12 cellular contexts compared by ENCODE assay signal in the genomic region with DNA sequence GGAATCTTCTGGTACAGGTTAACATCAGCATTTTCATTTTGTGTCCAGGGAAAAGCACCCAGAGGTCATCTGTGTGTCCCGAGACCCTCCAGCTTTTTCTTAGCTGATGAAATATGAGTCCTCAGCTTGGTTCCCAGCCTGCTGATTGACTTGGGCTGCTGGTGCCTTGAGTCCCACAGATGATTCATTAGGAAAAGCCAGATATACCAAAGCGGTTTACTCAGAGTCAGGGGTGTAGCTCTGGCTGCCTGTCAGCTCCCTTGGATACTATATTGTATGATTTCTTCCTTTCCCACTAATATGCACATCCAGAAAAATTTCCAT. TPM values are rescaled to one million over a fixed set of nuclear protein-coding genes. Genes with fewer than 3 reads are reported as not detected.
A peak's percentile ranks its signal among the peaks of the same experiment; 100 is the strongest.
DNase-seq lines count a peak whose midpoint lies in the region; ATAC-seq, FAIRE-seq and TF ChIP-seq lines count a peak whose summit lies in the region.
"Had no signal": no experiment of that assay in that cellular context is flagged by ENCODE, and none has a peak within 500 bp of the region (broad histone marks: within the 10 kb centered on the region; RNA-seq: fewer than 3 reads in every experiment).

No MANE protein-coding gene starts in this region.

- no peaks in the 10 kb centered on the region for H3K4me1 ChIP-seq in urinary bladder (ENCODE audit: insufficient read depth)
- H3K4me1 ChIP-seq in GM23338 (ENCODE audit: insufficient read depth): no peaks in the 10 kb centered on the region

- H3K4me2 ChIP-seq in GM23338: no peak overlapping the region

- H3K27me3 Mint-ChIP-seq in chondrocyte (ENCODE audit: low read depth) (no peaks in the 10 kb centered on the region), GM23338 (ENCODE audit: insufficient read depth, low read depth, poor library complexity) (no peaks in the 10 kb centered on the region)
- H3K27me3 Mint-ChIP-seq: stimulated activated memory B cell treated with anti-CD40 and anti-IgM and Interleukin-4, amounts not matched to agents 10 μg/mL and 1 μg/mL and 100 μg/mL, for 72 hours had no signal

- H3K4me3 ChIP-seq in kidney epithelial cell (ENCODE audit: low read depth, low read length): no peak overlapping the region
- H3K4me3 ChIP-seq in urinary bladder (ENCODE audit: low read depth, low read length): no peak overlapping the region
- no peak overlapping the region for H3K4me3 ChIP-seq in GM23338

- no peak for TF ChIP-seq CTCF in chondrocyte (IDR thresholded peaks at IDR 0.05)
- TF ChIP-seq CTCF in kidney epithelial cell (IDR thresholded peaks at IDR 0.05; ENCODE audit: insufficient read depth, low read length, poor library complexity, severe bottlenecking): no peak
- TF ChIP-seq CTCF in GM23338 (conservative IDR thresholded peaks at IDR 0.05; ENCODE audit: low read depth in 2 of 2): no peak

- no peaks in the 10 kb centered on the region for H3K79me2 ChIP-seq in GM23338 (replicated peaks; ENCODE audit: insufficient read depth)

- 60% methylated on average over 2 of the region's 2 CpGs for WGBS in urinary bladder

- H3K27me3 ChIP-seq in kidney epithelial cell (ENCODE audit: control insufficient read depth, insufficient read depth, low read length): no peaks in the 10 kb centered on the region
- H3K27me3 ChIP-seq in GM23338 (ENCODE audit: insufficient read depth): no peaks in the 10 kb centered on the region

- no peaks in the 10 kb centered on the region for H3F3A ChIP-seq in GM23338 (replicated peaks; ENCODE audit: low read depth)

- H4K20me1 ChIP-seq in GM23338 (replicated peaks; ENCODE audit: insufficient read depth): no peaks in the 10 kb centered on the region

- peaks cover 43% of the 10 kb centered on the region for H3K4me1 Mint-ChIP-seq in chondrocyte (ENCODE audit: low read depth)
- H3K4me1 Mint-ChIP-seq in GM23338: no peaks in the 10 kb centered on the region
- H3K4me1 Mint-ChIP-seq: naive thymus-derived CD4-positive, alpha-beta T cell; stimulated activated memory B cell treated with anti-CD40 and anti-IgM and Interleukin-4, amounts not matched to agents 10 μg/mL and 1 μg/mL and 100 μg/mL, for 72 hours had no signal

- H3K36me3 Mint-ChIP-seq in chondrocyte (ENCODE audit: low read depth) (peaks cover 20% of the 10 kb centered on the region), GM23338 (ENCODE audit: low read depth) (peaks cover 7% of the 10 kb centered on the region; the same call in 2 of the 3 replicates)
- H3K36me3 Mint-ChIP-seq: naive thymus-derived CD4-positive, alpha-beta T cell had no signal

- H3K9me2 ChIP-seq in GM23338 (ENCODE audit: insufficient read depth): no peaks in the 10 kb centered on the region

- H3K27ac ChIP-seq in urinary bladder (ENCODE audit: low read depth) (peak overlapping the region; percentile 16), GM23338 (ENCODE audit: low read depth) (no peak overlapping the region; the same call in 1 of the 2 replicates)

- H3K36me3 ChIP-seq in kidney epithelial cell (ENCODE audit: control insufficient read depth, insufficient read depth, low read length) (no peaks in the 10 kb centered on the region), urinary bladder (ENCODE audit: insufficient read depth) (peaks cover 6% of the 10 kb centered on the region), GM23338 (ENCODE audit: insufficient read depth) (no peaks in the 10 kb centered on the region)

- no peak overlapping the region for H2AFZ ChIP-seq in GM23338

- H3K9me3 Mint-ChIP-seq in chondrocyte (ENCODE audit: low read depth) (no peaks in the 10 kb centered on the region), GM23338 (no peaks in the 10 kb centered on the region)
- H3K9me3 Mint-ChIP-seq: stimulated activated memory B cell treated with anti-CD40 and anti-IgM and Interleukin-4, amounts not matched to agents 10 μg/mL and 1 μg/mL and 100 μg/mL, for 72 hours had no signal

- H3K4me3 Mint-ChIP-seq in chondrocyte (ENCODE audit: unreplicated experiment) (no peak overlapping the region), GM23338 (no peak overlapping the region)
- H3K4me3 Mint-ChIP-seq: naive thymus-derived CD4-positive, alpha-beta T cell; stimulated activated memory B cell treated with anti-CD40 and anti-IgM and Interleukin-4, amounts not matched to agents 10 μg/mL and 1 μg/mL and 100 μg/mL, for 72 hours had no signal

- ATAC-seq in GM18502 (IDR thresholded peaks at IDR 0.05; ENCODE audit: poor library complexity, unreplicated experiment) (no peak), GM19035 (IDR thresholded peaks at IDR 0.05; ENCODE audit: unreplicated experiment) (no peak), GM23338 (no peak)
- ATAC-seq: naive thymus-derived CD4-positive, alpha-beta T cell; stimulated activated memory B cell treated with anti-CD40 and anti-IgM and Interleukin-4, amounts not matched to agents 10 μg/mL and 1 μg/mL and 100 μg/mL, for 72 hours had no signal

- FAIRE-seq in HTR-8/SVneo (lab: Jason Lieb, UNC): no peak
- FAIRE-seq: G401.6 had no signal

- H3K27ac Mint-ChIP-seq in chondrocyte (ENCODE audit: unreplicated experiment) (peak overlapping the region; percentile 99), GM23338 (no peak overlapping the region)
- H3K27ac Mint-ChIP-seq: naive thymus-derived CD4-positive, alpha-beta T cell; stimulated activated memory B cell treated with anti-CD40 and anti-IgM and Interleukin-4, amounts not matched to agents 10 μg/mL and 1 μg/mL and 100 μg/mL, for 72 hours had no signal

- DNase-seq in HTR-8/SVneo (ENCODE audit: insufficient read length, low spot score) (peak; percentile 2), chondrocyte (ENCODE audit: low spot score) (no peak), kidney epithelial cell (ENCODE audit: low read depth) (peak; percentile 25), GM23338 (ENCODE audit: low spot score) (no peak)
- DNase-seq in activated CD4-positive, alpha-beta T cell treated with anti-CD3 and anti-CD28 coated beads for 1 hour: no peak
- DNase-seq: naive thymus-derived CD4-positive, alpha-beta T cell; NCI-H1105 had no signal

TF ChIP-seq in GM23338, 12 proteins besides CTCF, POLR2A, EP300 and RAD21:
- no peak for TF ChIP-seq NANOG (IDR thresholded peaks at IDR 0.05; ENCODE audit: borderline replicate concordance)
- no peak for TF ChIP-seq EZH2 (IDR thresholded peaks at IDR 0.05; ENCODE audit: low read depth, unreplicated experiment)
- no peak for TF ChIP-seq ZNF114 (CRISPR knock-in tag; IDR thresholded peaks at IDR 0.05)
- TF ChIP-seq, protein P1, sequence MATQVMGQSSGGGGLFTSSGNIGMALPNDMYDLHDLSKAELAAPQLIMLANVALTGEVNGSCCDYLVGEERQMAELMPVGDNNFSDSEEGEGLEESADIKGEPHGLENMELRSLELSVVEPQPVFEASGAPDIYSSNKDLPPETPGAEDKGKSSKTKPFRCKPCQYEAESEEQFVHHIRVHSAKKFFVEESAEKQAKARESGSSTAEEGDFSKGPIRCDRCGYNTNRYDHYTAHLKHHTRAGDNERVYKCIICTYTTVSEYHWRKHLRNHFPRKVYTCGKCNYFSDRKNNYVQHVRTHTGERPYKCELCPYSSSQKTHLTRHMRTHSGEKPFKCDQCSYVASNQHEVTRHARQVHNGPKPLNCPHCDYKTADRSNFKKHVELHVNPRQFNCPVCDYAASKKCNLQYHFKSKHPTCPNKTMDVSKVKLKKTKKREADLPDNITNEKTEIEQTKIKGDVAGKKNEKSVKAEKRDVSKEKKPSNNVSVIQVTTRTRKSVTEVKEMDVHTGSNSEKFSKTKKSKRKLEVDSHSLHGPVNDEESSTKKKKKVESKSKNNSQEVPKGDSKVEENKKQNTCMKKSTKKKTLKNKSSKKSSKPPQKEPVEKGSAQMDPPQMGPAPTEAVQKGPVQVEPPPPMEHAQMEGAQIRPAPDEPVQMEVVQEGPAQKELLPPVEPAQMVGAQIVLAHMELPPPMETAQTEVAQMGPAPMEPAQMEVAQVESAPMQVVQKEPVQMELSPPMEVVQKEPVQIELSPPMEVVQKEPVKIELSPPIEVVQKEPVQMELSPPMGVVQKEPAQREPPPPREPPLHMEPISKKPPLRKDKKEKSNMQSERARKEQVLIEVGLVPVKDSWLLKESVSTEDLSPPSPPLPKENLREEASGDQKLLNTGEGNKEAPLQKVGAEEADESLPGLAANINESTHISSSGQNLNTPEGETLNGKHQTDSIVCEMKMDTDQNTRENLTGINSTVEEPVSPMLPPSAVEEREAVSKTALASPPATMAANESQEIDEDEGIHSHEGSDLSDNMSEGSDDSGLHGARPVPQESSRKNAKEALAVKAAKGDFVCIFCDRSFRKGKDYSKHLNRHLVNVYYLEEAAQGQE (IDR thresholded peaks at IDR 0.05; ENCODE audit: unreplicated experiment): no peak
- no peak for TF ChIP-seq ZNF331 (CRISPR knock-in tag; IDR thresholded peaks at IDR 0.05; ENCODE audit: low read depth)

RNA-seq across cellular contexts. Expression of gene MAB21L3, which starts 43.7 kb away (rescaled TPM):
- total RNA-seq in chondrocyte (0.20 to 0.21 TPM in 2 of 3 replicates, not detected in the other), kidney epithelial cell (0.21 and 0.27 TPM in 2 replicates), urinary bladder (3.2 TPM)
- polyA plus RNA-seq in urinary bladder (0.76 TPM), GM23338 (2016; fragmentation: Nextera tagmentation; extraction: Ambion mirVana) (not detected in 2 replicates)
- not detected in 2 replicates for total RNA-seq in GM23338 (2014; rRNA removed; shearing (Covaris generic))
- polyA plus RNA-seq: naive thymus-derived CD4-positive, alpha-beta T cell had no signal

Comparison
In these comparisons a context has a peak if more than half of its experiments do, and no peak if none do; other contexts are left out.
1. DNase-seq: peak in HTR-8/SVneo (single experiment) and kidney epithelial cell (single experiment); none in chondrocyte (single experiment), activated CD4-positive, alpha-beta T cell treated with anti-CD3 and anti-CD28 coated beads for 1 hour (single experiment) and GM23338 (single experiment).